In genomic region chr10:98956576-98957260, GRCh38 we compare ENCODE assay signal across 17 cellular contexts.
DNase-seq lines count a peak whose midpoint lies in the region; ATAC-seq and TF ChIP-seq lines count a peak whose summit lies in the region.
"Had no signal": no experiment of that assay in that cellular context is flagged by ENCODE, and none has a peak within 500 bp of the region (broad histone marks: within the 10 kb centered on the region; RNA-seq: fewer than 3 reads in every experiment).

No MANE protein-coding gene starts in this region.

- no peak for TF ChIP-seq CTCF in colonic mucosa (IDR thresholded peaks at IDR 0.05)

- no peak for ATAC-seq in GM18858 (IDR thresholded peaks at IDR 0.05; ENCODE audit: unreplicated experiment)
- no peak for ATAC-seq in HG02840 (IDR thresholded peaks at IDR 0.05; ENCODE audit: low FRiP score, unreplicated experiment)
- ATAC-seq: right cardiac atrium; stimulated activated naive CD8-positive, alpha-beta T cell treated with anti-CD3 and anti-CD28 coated beads, Interleukin-15, amount 100 ng/mL, for 72 hours had no signal

- H3K27me3 ChIP-seq in colonic mucosa: no peaks in the 10 kb centered on the region

- H3K36me3 ChIP-seq in colonic mucosa: no peaks in the 10 kb centered on the region

- DNase-seq in AG08396 (ENCODE audit: low spot score) (peak; percentile 12), M059J (ENCODE audit: low read depth) (peak; percentile 76), colonic mucosa (no peak), kidney tubule cell (ENCODE audit: low spot score) (peak; percentile 36), GM19238 (ENCODE audit: insufficient read length, low spot score) (no peak)
- no peak for DNase-seq in activated CD4-positive, alpha-beta T cell treated with anti-CD3 and anti-CD28 coated beads for 48 hours
- DNase-seq: aorta; CD4-positive, alpha-beta T cell; cortex of kidney; DND-41; NCI-H187 treated with DMSO at 0.1 percent for 48 hours; NCI-H510A treated with DMSO at 0.1 percent for 48 hours; right cardiac atrium; SHP77; stimulated activated naive CD8-positive, alpha-beta T cell treated with anti-CD3 and anti-CD28 coated beads, Interleukin-15, amount 100 ng/mL, for 72 hours had no signal

- no peak overlapping the region for H3K4me3 ChIP-seq in colonic mucosa

- intact Hi-C loops in colonic mucosa (cut with DNase I): no loop called here

- H3K4me1 ChIP-seq in colonic mucosa: no peaks in the 10 kb centered on the region

- no peaks in the 10 kb centered on the region for H3K9me3 ChIP-seq in colonic mucosa

- H3K9ac ChIP-seq in colonic mucosa (ENCODE audit: low read depth in 2 of 2, low read length in 2 of 2): no peak overlapping the region

- H3K27ac ChIP-seq in colonic mucosa: peak overlapping the region; percentile 18

Comparison
In these comparisons a context has a peak if more than half of its experiments do, and no peak if none do; other contexts are left out.
1. DNase-seq: peak in AG08396 (single experiment), M059J (single experiment) and kidney tubule cell (single experiment); none in colonic mucosa (single experiment), activated CD4-positive, alpha-beta T cell treated with anti-CD3 and anti-CD28 coated beads for 48 hours (single experiment) and GM19238 (single experiment).